ENCODE assay signal across 1 cellular context in the genomic region with DNA sequence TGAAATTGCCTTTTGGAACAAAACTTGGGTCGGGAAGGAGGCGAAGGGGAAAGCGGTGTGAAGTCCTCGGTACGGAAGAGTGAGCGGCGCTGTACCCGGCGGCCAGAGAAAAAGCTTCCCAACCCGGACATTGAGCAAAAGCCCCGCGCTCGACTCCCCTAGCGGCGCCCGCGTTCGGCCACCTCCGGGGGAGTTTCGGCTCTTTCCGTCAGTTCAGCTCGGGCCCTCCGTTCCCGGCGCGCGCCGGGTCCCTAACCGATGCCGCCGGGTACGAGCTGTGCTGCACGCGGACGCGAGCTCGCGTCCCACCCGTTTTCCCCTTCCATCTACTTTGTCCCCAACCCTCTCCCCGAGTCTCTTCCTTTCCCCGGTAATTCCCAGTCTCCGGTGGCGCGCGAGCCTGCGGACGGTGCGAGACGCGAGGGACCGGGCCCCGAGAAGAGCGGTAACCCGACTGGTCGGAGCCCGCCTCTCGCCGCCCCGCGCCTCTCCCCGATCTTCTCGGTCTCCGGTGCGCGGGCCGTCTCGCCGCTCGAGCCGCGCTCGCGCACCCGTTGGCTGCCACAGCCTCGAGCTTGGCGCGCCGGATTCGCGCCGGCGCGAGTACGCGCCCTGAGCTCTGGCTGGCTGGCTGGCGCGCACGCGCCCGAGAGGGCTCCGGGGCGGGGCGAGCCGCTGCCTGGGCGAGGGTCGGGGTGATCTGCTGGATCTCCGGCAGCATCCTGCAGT.
TF ChIP-seq lines count a peak whose summit lies in the region.

No MANE protein-coding gene starts in this region.

TF ChIP-seq in HepG2, 621 proteins besides CTCF, POLR2A, EP300 and RAD21 (continued from another document and continues in another):
- TF ChIP-seq, protein P1, sequence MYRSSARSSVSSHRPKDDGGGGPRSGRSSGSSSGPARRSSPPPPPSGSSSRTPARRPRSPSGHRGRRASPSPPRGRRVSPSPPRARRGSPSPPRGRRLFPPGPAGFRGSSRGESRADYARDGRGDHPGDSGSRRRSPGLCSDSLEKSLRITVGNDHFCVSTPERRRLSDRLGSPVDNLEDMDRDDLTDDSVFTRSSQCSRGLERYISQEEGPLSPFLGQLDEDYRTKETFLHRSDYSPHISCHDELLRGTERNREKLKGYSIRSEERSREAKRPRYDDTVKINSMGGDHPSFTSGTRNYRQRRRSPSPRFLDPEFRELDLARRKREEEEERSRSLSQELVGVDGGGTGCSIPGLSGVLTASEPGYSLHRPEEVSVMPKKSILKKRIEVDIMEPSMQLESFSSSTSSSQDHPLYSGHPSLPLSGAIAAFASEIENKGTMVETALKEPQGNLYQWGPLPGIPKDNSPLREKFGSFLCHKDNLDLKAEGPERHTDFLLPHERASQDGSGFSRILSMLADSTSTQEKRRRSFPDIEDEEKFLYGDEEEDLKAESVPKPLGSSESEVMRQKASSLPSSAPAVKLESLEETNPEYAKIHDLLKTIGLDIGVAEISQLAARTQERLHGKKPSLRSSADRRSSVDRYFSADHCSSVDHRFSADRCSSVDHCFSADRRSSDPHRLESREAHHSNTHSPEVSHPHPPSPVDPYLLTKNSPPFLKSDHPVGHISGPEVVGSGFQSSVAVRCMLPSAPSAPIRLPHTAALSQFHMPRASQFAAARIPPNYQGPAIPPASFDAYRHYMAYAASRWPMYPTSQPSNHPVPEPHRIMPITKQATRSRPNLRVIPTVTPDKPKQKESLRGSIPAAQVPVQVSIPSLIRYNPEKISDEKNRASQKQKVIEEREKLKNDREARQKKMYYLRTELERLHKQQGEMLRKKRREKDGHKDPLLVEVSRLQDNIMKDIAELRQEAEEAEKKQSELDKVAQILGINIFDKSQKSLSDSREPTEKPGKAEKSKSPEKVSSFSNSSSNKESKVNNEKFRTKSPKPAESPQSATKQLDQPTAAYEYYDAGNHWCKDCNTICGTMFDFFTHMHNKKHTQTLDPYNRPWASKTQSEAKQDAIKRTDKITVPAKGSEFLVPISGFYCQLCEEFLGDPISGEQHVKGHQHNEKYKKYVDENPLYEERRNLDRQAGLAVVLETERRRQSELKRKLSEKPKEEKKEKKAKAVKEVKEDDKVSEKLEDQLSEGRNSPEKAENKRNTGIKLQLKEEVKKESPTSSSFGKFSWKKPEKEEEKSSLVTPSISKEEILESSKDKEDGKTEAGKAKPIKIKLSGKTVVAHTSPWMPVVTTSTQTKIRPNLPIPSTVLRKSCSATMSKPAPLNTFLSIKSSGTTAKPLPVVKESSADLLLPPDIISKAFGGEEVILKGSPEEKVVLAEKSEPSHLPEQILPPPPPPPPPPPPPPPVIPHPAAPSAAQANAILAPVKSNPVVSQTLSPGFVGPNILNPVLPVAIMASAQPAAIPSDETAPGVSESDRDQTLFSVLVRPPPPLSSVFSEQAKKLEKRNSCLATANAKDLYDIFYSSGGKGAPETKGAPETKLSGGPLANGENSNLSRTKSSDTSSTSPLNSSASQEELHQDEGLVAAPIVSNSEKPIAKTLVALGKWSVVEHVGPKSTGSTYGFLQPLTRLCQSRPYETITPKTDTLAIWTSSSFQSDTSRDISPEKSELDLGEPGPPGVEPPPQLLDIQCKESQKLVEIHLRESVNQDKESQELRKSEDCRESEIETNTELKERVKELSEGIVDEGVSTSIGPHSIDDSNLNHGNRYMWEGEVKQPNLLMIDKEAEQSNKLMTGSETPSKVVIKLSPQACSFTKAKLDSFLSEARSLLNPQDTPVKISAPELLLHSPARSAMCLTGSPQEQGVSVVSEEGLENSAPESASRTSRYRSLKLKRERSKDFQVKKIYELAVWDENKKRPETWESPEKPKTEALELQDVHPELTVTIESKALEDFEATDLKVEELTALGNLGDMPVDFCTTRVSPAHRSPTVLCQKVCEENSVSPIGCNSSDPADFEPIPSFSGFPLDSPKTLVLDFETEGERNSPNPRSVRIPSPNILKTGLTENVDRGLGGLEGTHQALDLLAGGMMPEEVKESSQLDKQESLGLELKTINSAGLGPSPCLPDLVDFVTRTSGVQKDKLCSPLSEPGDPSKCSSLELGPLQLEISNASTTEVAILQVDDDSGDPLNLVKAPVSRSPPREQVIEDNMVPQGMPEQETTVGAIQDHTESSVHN (CRISPR knock-in tag; IDR thresholded peaks at IDR 0.05), result no peak
- no peak for TF ChIP-seq ZNF24 (IDR thresholded peaks at IDR 0.05)
- TF ChIP-seq ZNF703 (CRISPR knock-in tag; IDR thresholded peaks at IDR 0.05; ENCODE audit: borderline replicate concordance), result no peak
- no peak for TF ChIP-seq HES4 (CRISPR knock-in tag; IDR thresholded peaks at IDR 0.05; ENCODE audit: borderline replicate concordance)
- TF ChIP-seq KMT2A (CRISPR knock-in tag; IDR thresholded peaks at IDR 0.05), result no peak; the same call in 1 of the 2 replicates
- no peak; the same call in 1 of the 2 replicates for TF ChIP-seq AKAP8 (CRISPR knock-in tag; IDR thresholded peaks at IDR 0.05)
- peak; percentile 52; the same call in 1 of the 2 replicates for TF ChIP-seq HNF4G (IDR thresholded peaks at IDR 0.05; ENCODE audit: borderline replicate concordance, low read depth, low read length)
- TF ChIP-seq HNF4G (CRISPR knock-in tag; IDR thresholded peaks at IDR 0.05; ENCODE audit: borderline replicate concordance, low read depth), result 0 out of 2 replicates have a peak, but pooled peaks have one; percentile 6
- 0 out of 2 replicates have a peak, but pooled peaks have one; percentile 40 for TF ChIP-seq PRMT3 (CRISPR knock-in tag; IDR thresholded peaks at IDR 0.05; ENCODE audit: borderline replicate concordance, low read depth)
- TF ChIP-seq MIER2 (CRISPR knock-in tag; IDR thresholded peaks at IDR 0.05), result no peak
- TF ChIP-seq GMEB1 (CRISPR knock-in tag; IDR thresholded peaks at IDR 0.05; ENCODE audit: borderline replicate concordance), result no peak; the same call in 1 of the 2 replicates
- no peak for TF ChIP-seq ATF2 (CRISPR knock-in tag; IDR thresholded peaks at IDR 0.05)
- TF ChIP-seq SP140L (CRISPR knock-in tag; IDR thresholded peaks at IDR 0.05; ENCODE audit: borderline replicate concordance), result no peak
- no peak for TF ChIP-seq MBD4 (IDR thresholded peaks at IDR 0.05; ENCODE audit: borderline replicate concordance, low read length)
- peak; percentile 54 for TF ChIP-seq YY1 (IDR thresholded peaks at IDR 0.05; ENCODE audit: insufficient read depth, insufficient replicate concordance, low read depth, low read length)
- TF ChIP-seq, protein P2, sequence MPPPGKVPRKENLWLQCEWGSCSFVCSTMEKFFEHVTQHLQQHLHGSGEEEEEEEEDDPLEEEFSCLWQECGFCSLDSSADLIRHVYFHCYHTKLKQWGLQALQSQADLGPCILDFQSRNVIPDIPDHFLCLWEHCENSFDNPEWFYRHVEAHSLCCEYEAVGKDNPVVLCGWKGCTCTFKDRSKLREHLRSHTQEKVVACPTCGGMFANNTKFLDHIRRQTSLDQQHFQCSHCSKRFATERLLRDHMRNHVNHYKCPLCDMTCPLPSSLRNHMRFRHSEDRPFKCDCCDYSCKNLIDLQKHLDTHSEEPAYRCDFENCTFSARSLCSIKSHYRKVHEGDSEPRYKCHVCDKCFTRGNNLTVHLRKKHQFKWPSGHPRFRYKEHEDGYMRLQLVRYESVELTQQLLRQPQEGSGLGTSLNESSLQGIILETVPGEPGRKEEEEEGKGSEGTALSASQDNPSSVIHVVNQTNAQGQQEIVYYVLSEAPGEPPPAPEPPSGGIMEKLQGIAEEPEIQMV (CRISPR knock-in tag; IDR thresholded peaks at IDR 0.05; ENCODE audit: low read depth), result peak; percentile 16; the same call in 1 of the 2 replicates
- TF ChIP-seq, protein P3, sequence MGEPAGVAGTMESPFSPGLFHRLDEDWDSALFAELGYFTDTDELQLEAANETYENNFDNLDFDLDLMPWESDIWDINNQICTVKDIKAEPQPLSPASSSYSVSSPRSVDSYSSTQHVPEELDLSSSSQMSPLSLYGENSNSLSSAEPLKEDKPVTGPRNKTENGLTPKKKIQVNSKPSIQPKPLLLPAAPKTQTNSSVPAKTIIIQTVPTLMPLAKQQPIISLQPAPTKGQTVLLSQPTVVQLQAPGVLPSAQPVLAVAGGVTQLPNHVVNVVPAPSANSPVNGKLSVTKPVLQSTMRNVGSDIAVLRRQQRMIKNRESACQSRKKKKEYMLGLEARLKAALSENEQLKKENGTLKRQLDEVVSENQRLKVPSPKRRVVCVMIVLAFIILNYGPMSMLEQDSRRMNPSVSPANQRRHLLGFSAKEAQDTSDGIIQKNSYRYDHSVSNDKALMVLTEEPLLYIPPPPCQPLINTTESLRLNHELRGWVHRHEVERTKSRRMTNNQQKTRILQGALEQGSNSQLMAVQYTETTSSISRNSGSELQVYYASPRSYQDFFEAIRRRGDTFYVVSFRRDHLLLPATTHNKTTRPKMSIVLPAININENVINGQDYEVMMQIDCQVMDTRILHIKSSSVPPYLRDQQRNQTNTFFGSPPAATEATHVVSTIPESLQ (CRISPR knock-in tag; conservative IDR thresholded peaks at IDR 0.05), result no peak
- no peak for TF ChIP-seq ZNF597 (CRISPR knock-in tag; IDR thresholded peaks at IDR 0.05)
- TF ChIP-seq ZNF570 (CRISPR knock-in tag; IDR thresholded peaks at IDR 0.05; ENCODE audit: borderline replicate concordance), result no peak
- TF ChIP-seq ZNF263 (CRISPR knock-in tag; IDR thresholded peaks at IDR 0.05), result no peak
- no peak for TF ChIP-seq ZNF550 (CRISPR knock-in tag; IDR thresholded peaks at IDR 0.05; ENCODE audit: borderline replicate concordance)
- no peak; the same call in 1 of the 2 replicates for TF ChIP-seq FOXC1 (CRISPR knock-in tag; IDR thresholded peaks at IDR 0.05; ENCODE audit: borderline replicate concordance)
- TF ChIP-seq FIP1L1 (IDR thresholded peaks at IDR 0.05; ENCODE audit: borderline replicate concordance, insufficient read depth, low read depth, low read length), result no peak
- TF ChIP-seq, protein P4, sequence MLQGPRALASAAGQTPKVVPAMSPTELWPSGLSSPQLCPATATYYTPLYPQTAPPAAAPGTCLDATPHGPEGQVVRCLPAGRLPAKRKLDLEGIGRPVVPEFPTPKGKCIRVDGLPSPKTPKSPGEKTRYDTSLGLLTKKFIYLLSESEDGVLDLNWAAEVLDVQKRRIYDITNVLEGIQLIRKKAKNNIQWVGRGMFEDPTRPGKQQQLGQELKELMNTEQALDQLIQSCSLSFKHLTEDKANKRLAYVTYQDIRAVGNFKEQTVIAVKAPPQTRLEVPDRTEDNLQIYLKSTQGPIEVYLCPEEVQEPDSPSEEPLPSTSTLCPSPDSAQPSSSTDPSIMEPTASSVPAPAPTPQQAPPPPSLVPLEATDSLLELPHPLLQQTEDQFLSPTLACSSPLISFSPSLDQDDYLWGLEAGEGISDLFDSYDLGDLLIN (CRISPR knock-in tag; IDR thresholded peaks at IDR 0.05; ENCODE audit: borderline replicate concordance), result peak; percentile 77; the same call in 1 of the 2 replicates
- TF ChIP-seq ZNF207 (IDR thresholded peaks at IDR 0.05; ENCODE audit: borderline replicate concordance), result no peak
- no peak for TF ChIP-seq RERE (CRISPR knock-in tag; IDR thresholded peaks at IDR 0.05; ENCODE audit: low read depth)
